8 cellular contexts compared by ENCODE assay signal in genomic region chr11:123478352-123478986, GRCh38. TPM values are rescaled to one million over a fixed set of nuclear protein-coding genes. Genes with fewer than 3 reads are reported as not detected.
DNase-seq lines count a peak whose midpoint lies in the region; ATAC-seq and FAIRE-seq lines count a peak whose summit lies in the region.

No MANE protein-coding gene starts in this region.

- peak; percentile 81 for DNase-seq in activated CD8-positive, alpha-beta memory T cell treated with anti-CD3 and anti-CD28 coated beads for 24 hours
- DNase-seq in activated CD8-positive, alpha-beta memory T cell treated with anti-CD3 and anti-CD28 coated beads, Interleukin-2, amount 50 U/mL, for 48 hours, result no peak
- DNase-seq in NCI-H1092 (lab: John Stamatoyannopoulos, UW), result peak; percentile 79
- DNase-seq in SK-N-DZ (ENCODE audit: low spot score), result peak; percentile 70
- DNase-seq in T47D (ENCODE audit: low read depth in 1 of 2, low spot score in 1 of 2), result peak; percentile 84 to 91
- DNase-seq in immature natural killer cell, result peak; percentile 54 to 67 (median 60)
- peak; percentile 72 for DNase-seq in small intestine

- no peak overlapping the region for H3K27ac ChIP-seq in small intestine (ENCODE audit: low read depth in 1 of 2, low read length in 1 of 2)

- peak overlapping the region in 4 of 6 donors; percentile 1 to 72 (median 24) for H3K27ac Mint-ChIP-seq in immature natural killer cell

- H3K4me3 ChIP-seq in small intestine (ENCODE audit: low read depth in 1 of 2, low read length in 2 of 2), result no peak overlapping the region

- WGBS in small intestine, 3 donors, result 19 to 21% (median 19%) methylated on average over 5 of the region's 5 CpGs

- peaks cover 0 to 2% (median 2%) of the 10 kb centered on the region in 3 donors for H3K27me3 Mint-ChIP-seq in immature natural killer cell (ENCODE audit: low read depth in 3 of 3)

- H3K4me1 ChIP-seq in small intestine (ENCODE audit: control insufficient read depth in 2 of 2, insufficient read depth in 1 of 2, low read depth in 1 of 2, low read length in 1 of 2), result no peaks in the 10 kb centered on the region

- peaks cover 29 to 49% of the 10 kb centered on the region in 2 donors for H3K4me1 Mint-ChIP-seq in immature natural killer cell

- no peaks in the 10 kb centered on the region for H3K9me3 ChIP-seq in small intestine (ENCODE audit: control insufficient read depth, low read depth)

- H3K9me3 Mint-ChIP-seq in immature natural killer cell, result no peaks in the 10 kb centered on the region

- H3K4me3 Mint-ChIP-seq in immature natural killer cell, result peak overlapping the region in 4 of 5 donors; percentile 0 to 70 (median 42)

- in situ Hi-C loops in T47D (cut with HindIII; ENCODE audit: low pct_unique_long_range_greater_than_20kb, low sequenced_read_pairs), result no loop called here

- H3K36me3 Mint-ChIP-seq in immature natural killer cell, result peaks cover 0 to 4% (median 0%) of the 10 kb centered on the region in 3 donors

- H3K36me3 ChIP-seq in small intestine (ENCODE audit: control insufficient read depth in 2 of 2, insufficient read depth in 2 of 2, low read length in 2 of 2), result peaks cover 0 to 5% of the 10 kb centered on the region in 2 donors

- no peak for FAIRE-seq in small intestine (lab: Jason Lieb, UNC)

- H3K27me3 ChIP-seq in small intestine (ENCODE audit: control insufficient read depth in 2 of 2, insufficient read depth in 2 of 2, low read length in 2 of 2), result no peaks in the 10 kb centered on the region

- no peak for ATAC-seq in HG02571 (IDR thresholded peaks at IDR 0.05; ENCODE audit: unreplicated experiment)

RNA-seq across cellular contexts. Expression of gene GRAMD1B, which starts 48.4 kb away (rescaled TPM):
- polyA plus RNA-seq in SK-N-DZ (2014; cell fraction: cytosol; rRNA removed), result 2.2 and 6.2 TPM in 2 replicates
- polyA plus RNA-seq in SK-N-DZ (2014; cell fraction: nucleus; rRNA removed), result 9.0 and 11.8 TPM in 2 replicates
- polyA plus RNA-seq in immature natural killer cell (1 to 10 TPM in 2 of 3 donors, under 1 TPM in 1; 0.78 to 3.4 (median 1.5) TPM), small intestine (10 to 100 TPM; 37.8 to 75.6 (median 57.3) TPM)

Comparison
In these comparisons a context has a peak if more than half of its experiments do, and no peak if none do; other contexts are left out.
1. RNA of gene GRAMD1B, which starts 48.4 kb away (polyA plus RNA-seq): 37.8 to 75.6 TPM in small intestine; 0.78 to 3.4 TPM in immature natural killer cell; every median in the first group is over 4 times any median in the second.